9 cellular contexts compared by ENCODE assay signal in genomic region chr1:1291023-1291528, GRCh38. TPM values are rescaled to one million over a fixed set of nuclear protein-coding genes. Genes with fewer than 3 reads are reported as not detected.
DNase-seq lines count a peak whose midpoint lies in the region; ATAC-seq and TF ChIP-seq lines count a peak whose summit lies in the region.
"Had no signal": no experiment of that assay in that cellular context is flagged by ENCODE, and none has a peak within 500 bp of the region (broad histone marks: within the 10 kb centered on the region; RNA-seq: fewer than 3 reads in every experiment).

No MANE protein-coding gene starts in this region.

- peaks cover 0 to 66% (median 21%) of the 10 kb centered on the region in 11 experiments; a peak in 17 of 22 replicates for H4K20me1 ChIP-seq in BLaER1 treated with 17β-estradiol and CSF1 and Interleukin-3, amounts not matched to agents 10 nM and 100 nM

- H3K9me3 ChIP-seq in BLaER1 treated with 17β-estradiol and CSF1 and Interleukin-3, amounts not matched to agents 10 nM and 100 nM (replicated peaks in 1 of 11): no peaks in the 10 kb centered on the region
- H3K9me3 ChIP-seq in right lobe of liver: no peaks in the 10 kb centered on the region

- TF ChIP-seq EP300 in Ishikawa (IDR thresholded peaks at IDR 0.05; ENCODE audit: borderline replicate concordance): no peak

- WGBS in right lobe of liver (ENCODE audit: insufficient coverage, low coverage, low lambda C conversion rate, missing lambda C conversion rate): no CpG with 5 or more reads among the region's 28 CpGs

- ATAC-seq in right lobe of liver: peak; percentile 28 to 43 (median 37)
- no peak for ATAC-seq in HG03432 (IDR thresholded peaks at IDR 0.05; ENCODE audit: unreplicated experiment)

- H3K27ac ChIP-seq in BLaER1 treated with 17β-estradiol and CSF1 and Interleukin-3, amounts not matched to agents 10 nM and 100 nM: no peak overlapping the region
- peak overlapping the region; percentile 65 for H3K27ac ChIP-seq in RWPE1
- H3K27ac ChIP-seq in right lobe of liver: no peak overlapping the region
- H3K27ac ChIP-seq: SJSA1 had no signal

- TF ChIP-seq CTCF in RWPE1 (conservative IDR thresholded peaks at IDR 0.05; ENCODE audit: low read depth) (no peak), right lobe of liver (IDR thresholded peaks at IDR 0.05) (no peak)

- TF ChIP-seq RAD21 in Ishikawa (IDR thresholded peaks at IDR 0.05; ENCODE audit: low read depth): no peak

- H3K4me3 ChIP-seq in BLaER1 treated with 17β-estradiol and CSF1 and Interleukin-3, amounts not matched to agents 10 nM and 100 nM: no peak overlapping the region
- H3K4me3 ChIP-seq in right lobe of liver: no peak overlapping the region
- H3K4me3 ChIP-seq: SJSA1 had no signal

- no peak for DNase-seq in RWPE1 (ENCODE audit: low spot score)
- no peak for DNase-seq in right lobe of liver
- DNase-seq in NCI-H1092 (lab: John Stamatoyannopoulos, UW): no peak
- no peak for DNase-seq in EL
- no peak for DNase-seq in hippocampal formation (lab: John Stamatoyannopoulos, UW)

- H3K36me3 ChIP-seq in BLaER1 treated with 17β-estradiol and CSF1 and Interleukin-3, amounts not matched to agents 10 nM and 100 nM: peaks cover 0 to 28% (median 8%) of the 10 kb centered on the region in 11 experiments; a peak in 10 of 22 replicates
- no peaks in the 10 kb centered on the region for H3K36me3 ChIP-seq in right lobe of liver

- H3K9ac ChIP-seq in BLaER1 treated with 17β-estradiol and CSF1 and Interleukin-3, amounts not matched to agents 10 nM and 100 nM: 0 out of 22 replicates have a peak overlapping the region, but pooled peaks of 1 of the 11 experiments have one; percentile 3

- CTCF ChIA-PET in RWPE1 (lab: Yijun Ruan, JAX): interaction anchor here (0.5 to 3.2 kb wide), 17 partner anchors 9 to 306 kb away, joined by 3 to 61 read pairs (median 4); no protein-coding TSS in a partner anchor

- intact Hi-C loops in right lobe of liver (cut with DNase I): loop anchor here (5.0 to 10.0 kb wide), 2 partner anchors 46 to 169 kb away; partner anchors contain the start of gene C1QTNF12 (in 1 of the 2)

- H3K4me1 ChIP-seq in BLaER1 treated with 17β-estradiol and CSF1 and Interleukin-3, amounts not matched to agents 10 nM and 100 nM: peaks cover 0 to 21% (median 12%) of the 10 kb centered on the region in 10 experiments; a peak in 13 of 20 replicates
- no peaks in the 10 kb centered on the region for H3K4me1 ChIP-seq in right lobe of liver

- POLR2A ChIA-PET in RWPE1 (lab: Yijun Ruan, JAX; ENCODE audit: low non-redundant PET): no interaction called here

- TF ChIP-seq POLR2A in right lobe of liver (IDR thresholded peaks at IDR 0.05): no peak

- no peaks in the 10 kb centered on the region for H3K27me3 ChIP-seq in BLaER1 treated with 17β-estradiol and CSF1 and Interleukin-3, amounts not matched to agents 10 nM and 100 nM
- no peaks in the 10 kb centered on the region for H3K27me3 ChIP-seq in right lobe of liver
- H3K27me3 ChIP-seq: SJSA1 had no signal

- H3K4me2 ChIP-seq in BLaER1 treated with 17β-estradiol and CSF1 and Interleukin-3, amounts not matched to agents 10 nM and 100 nM: peak overlapping the region in 7 of 11 experiments; percentile 24 to 46 (median 29); a peak in 10 of 22 replicates

TF ChIP-seq in Ishikawa, 13 proteins besides CTCF, POLR2A, EP300 and RAD21:
- no peak for TF ChIP-seq EGR1 (IDR thresholded peaks at IDR 0.05)
- no peak for TF ChIP-seq ZBTB7A (IDR thresholded peaks at IDR 0.05; ENCODE audit: low read depth)
- peak; percentile 75 for TF ChIP-seq NFIC (IDR thresholded peaks at IDR 0.05)
- TF ChIP-seq CREB1 (IDR thresholded peaks at IDR 0.05; ENCODE audit: low read depth): no peak
- no peak for TF ChIP-seq MAX (IDR thresholded peaks at IDR 0.05)
- no peak for TF ChIP-seq USF1 (IDR thresholded peaks at IDR 0.05)
- TF ChIP-seq TEAD4 (IDR thresholded peaks at IDR 0.05): no peak

RNA-seq across cellular contexts. Expression of gene SCNN1D, which starts 10.8 kb away (rescaled TPM):
- total RNA-seq in right lobe of liver: 1 to 10 TPM; 1.7 to 6.2 (median 3.4) TPM

RNA-seq across cellular contexts. Expression of gene ACAP3, which starts 16.7 kb away (rescaled TPM):
- 10 to 100 TPM; 20.1 to 28.0 (median 22.0) TPM for total RNA-seq in right lobe of liver

RNA-seq across cellular contexts. Expression of gene PUSL1, which starts 17.3 kb away (rescaled TPM):
- 10 to 100 TPM in 2 of 6 experiments, 1 to 10 TPM in 4; 5.6 to 21.6 (median 8.4) TPM for total RNA-seq in right lobe of liver

RNA-seq across cellular contexts. Expression of gene UBE2J2, which starts 17.4 kb away (rescaled TPM):
- total RNA-seq in right lobe of liver: 10 to 100 TPM; 25.5 to 30.6 (median 26.9) TPM

RNA-seq across cellular contexts. Expression of gene INTS11, which starts 33.4 kb away (rescaled TPM):
- 10 to 100 TPM; 35.1 to 52.4 (median 43.5) TPM for total RNA-seq in right lobe of liver
